In genomic region chr2:201837824-201838340, GRCh38 we compare ENCODE assay signal across 19 cellular contexts. TPM values are rescaled to one million over a fixed set of nuclear protein-coding genes. Genes with fewer than 3 reads are reported as not detected.
DNase-seq lines count a peak whose midpoint lies in the region; ATAC-seq and TF ChIP-seq lines count a peak whose summit lies in the region.
"Had no signal": no experiment of that assay in that cellular context is flagged by ENCODE, and none has a peak within 500 bp of the region (broad histone marks: within the 10 kb centered on the region; RNA-seq: fewer than 3 reads in every experiment).

No MANE protein-coding gene starts in this region.

- H3K9me3 ChIP-seq in HEK293 (ENCODE audit: control insufficient read depth, insufficient read depth, low read depth, low read length): no peaks in the 10 kb centered on the region
- no peaks in the 10 kb centered on the region for H3K9me3 ChIP-seq in smooth muscle cell (replicated peaks; ENCODE audit: low read depth)
- H3K9me3 ChIP-seq: Caco-2 had no signal

- H4K20me1 ChIP-seq in smooth muscle cell (ENCODE audit: low read depth): no peaks in the 10 kb centered on the region

- H3K27me3 ChIP-seq in smooth muscle cell (ENCODE audit: low read depth) (no peaks in the 10 kb centered on the region), H7 (ENCODE audit: control insufficient read depth, insufficient read depth, low read length) (no peaks in the 10 kb centered on the region)

- WGBS in smooth muscle cell (ENCODE audit: low lambda C conversion rate): 18% methylated on average over 3 of the region's 3 CpGs

- CTCF ChIA-PET in HEK293 (lab: Yijun Ruan, JAX): interaction anchor here (0.7 to 1.2 kb wide), 3 partner anchors 9 to 53 kb away, joined by 5 to 6 read pairs (median 5); no protein-coding TSS in a partner anchor

- peak; percentile 75 for ATAC-seq in activated T-helper 17 cell treated with anti-CD3 and anti-CD28 coated beads, Interleukin-2, amount 50 U/mL, for 72 hours (replicated peaks)
- ATAC-seq in HG03457 (IDR thresholded peaks at IDR 0.05; ENCODE audit: unreplicated experiment): no peak

- H3K79me2 ChIP-seq in smooth muscle cell (ENCODE audit: low read depth): no peaks in the 10 kb centered on the region

- no peaks in the 10 kb centered on the region for H3K4me1 Mint-ChIP-seq in activated T-helper 17 cell treated with anti-CD3 and anti-CD28 coated beads, Interleukin-2, amount 50 U/mL, for 72 hours

- POLR2A ChIA-PET in HEK293 (lab: Yijun Ruan, JAX): no interaction called here

- H3K9ac ChIP-seq in smooth muscle cell (ENCODE audit: low read depth): peak overlapping the region; percentile 0

- H2AFZ ChIP-seq in smooth muscle cell (ENCODE audit: low read depth): peak overlapping the region; percentile 53
- H2AFZ ChIP-seq: PC-9 had no signal

- H3K9me3 Mint-ChIP-seq in activated T-helper 17 cell treated with anti-CD3 and anti-CD28 coated beads, Interleukin-2, amount 50 U/mL, for 72 hours: peaks cover 6% of the 10 kb centered on the region

- no peaks in the 10 kb centered on the region for H3K36me3 Mint-ChIP-seq in activated T-helper 17 cell treated with anti-CD3 and anti-CD28 coated beads, Interleukin-2, amount 50 U/mL, for 72 hours (ENCODE audit: low read depth)

- H3K4me3 ChIP-seq in HEK293 (ENCODE audit: low read depth, low read length) (no peak overlapping the region), smooth muscle cell (no peak overlapping the region), H7 (ENCODE audit: insufficient read depth, low read depth, low read length) (no peak overlapping the region)
- H3K4me3 ChIP-seq: PC-9 had no signal

- H3F3A ChIP-seq in smooth muscle cell (ENCODE audit: low read depth): no peaks in the 10 kb centered on the region

- no peak overlapping the region for H3K27ac Mint-ChIP-seq in activated T-helper 17 cell treated with anti-CD3 and anti-CD28 coated beads, Interleukin-2, amount 50 U/mL, for 72 hours
- H3K27ac Mint-ChIP-seq: CD4-positive, alpha-beta T cell had no signal

- H3K4me3 Mint-ChIP-seq in activated T-helper 17 cell treated with anti-CD3 and anti-CD28 coated beads, Interleukin-2, amount 50 U/mL, for 72 hours: no peak overlapping the region
- H3K4me3 Mint-ChIP-seq: CD4-positive, alpha-beta T cell had no signal

- no peak overlapping the region for H3K27ac ChIP-seq in HEK293 (ENCODE audit: extremely low read depth, low read depth, low read length)
- no peak overlapping the region for H3K27ac ChIP-seq in smooth muscle cell (ENCODE audit: low read depth)
- H3K27ac ChIP-seq: PC-9, RWPE1 had no signal

- H3K27me3 Mint-ChIP-seq in activated T-helper 17 cell treated with anti-CD3 and anti-CD28 coated beads, Interleukin-2, amount 50 U/mL, for 72 hours: peaks cover 12% of the 10 kb centered on the region

- peak; percentile 26 for DNase-seq in activated CD4-positive, alpha-beta T cell treated with anti-CD3 and anti-CD28 coated beads for 48 hours
- no peak for DNase-seq in activated CD4-positive, alpha-beta T cell treated with anti-CD3 and anti-CD28 coated beads, Interleukin-2, amount 50 U/mL, for 1 hour
- DNase-seq in smooth muscle cell (lab: John Stamatoyannopoulos, UW; ENCODE audit: unreplicated experiment): no peak
- DNase-seq in H7: no peak
- DNase-seq: Caco-2; CD4-positive, alpha-beta T cell; GF-D8; GOT3; MV-4-11; NCI-H1694 treated with DMSO at 0.1 percent for 48 hours; NCI-H2107; NCI-H2227 treated with DMSO at 0.1 percent for 48 hours; NCI-H510A treated with DMSO at 0.1 percent for 48 hours; PC-9; SIG-M5 had no signal

- TF ChIP-seq CTCF in HEK293 (tag by site-specific recombination; IDR thresholded peaks at IDR 0.05) (no peak), smooth muscle cell (IDR thresholded peaks at IDR 0.05; ENCODE audit: borderline replicate concordance, insufficient read depth, poor library complexity, severe bottlenecking) (no peak)

- no peaks in the 10 kb centered on the region for H3K4me1 ChIP-seq in HEK293 (ENCODE audit: control insufficient read depth, insufficient read depth, low read length)
- peaks cover 25% of the 10 kb centered on the region for H3K4me1 ChIP-seq in smooth muscle cell (ENCODE audit: low read depth)
- H3K4me1 ChIP-seq: Caco-2 had no signal

- peak overlapping the region; percentile 53 for H3K4me2 ChIP-seq in smooth muscle cell
- H3K4me2 ChIP-seq: PC-9 had no signal

- H3K36me3 ChIP-seq in HEK293 (ENCODE audit: control insufficient read depth in 2 of 2, insufficient read depth in 1 of 2, low read length in 2 of 2): no peaks in the 10 kb centered on the region
- no peaks in the 10 kb centered on the region for H3K36me3 ChIP-seq in smooth muscle cell (ENCODE audit: low read depth)
- no peaks in the 10 kb centered on the region for H3K36me3 ChIP-seq in H7 (replicated peaks; ENCODE audit: control insufficient read depth, insufficient read depth, low read length)

TF ChIP-seq in HEK293, 187 proteins besides CTCF, POLR2A, EP300 and RAD21:
- TF ChIP-seq GLIS1 (tag by site-specific recombination; IDR thresholded peaks at IDR 0.05) (peak; percentile 83), KLF1 (tag by site-specific recombination; IDR thresholded peaks at IDR 0.05) (no peak), ZNF155 (tag by site-specific recombination; IDR thresholded peaks at IDR 0.05) (no peak), ZNF341 (tag by site-specific recombination; IDR thresholded peaks at IDR 0.05; ENCODE audit: low read depth) (no peak), ZNF148 (tag by site-specific recombination; IDR thresholded peaks at IDR 0.05; ENCODE audit: borderline replicate concordance) (no peak), ZNF792 (tag by site-specific recombination; IDR thresholded peaks at IDR 0.05) (no peak), ZNF664 (tag by site-specific recombination; IDR thresholded peaks at IDR 0.05) (no peak), TCF7L2 (IDR thresholded peaks at IDR 0.05; ENCODE audit: borderline replicate concordance, low read depth, low read length) (peak; percentile 64; the same call in 1 of the 2 replicates), ZNF624 (tag by site-specific recombination; IDR thresholded peaks at IDR 0.05) (no peak)

RNA-seq across cellular contexts. Expression of gene CDK15, which starts 31.5 kb away (rescaled TPM):
- total RNA-seq in activated T-helper 17 cell treated with anti-CD3 and anti-CD28 coated beads, Interleukin-2, amount 50 U/mL, for 72 hours: not detected
- total RNA-seq in smooth muscle cell: 0.40 and 2.2 TPM in 2 replicates
- polyA plus RNA-seq in smooth muscle cell: 0.93 and 1.8 TPM in 2 replicates
- total RNA-seq in H7 (2014; rRNA removed; shearing (Covaris generic)): not detected in 2 replicates
- total RNA-seq: Caco-2; CD4-positive, alpha-beta T cell; PC-9 had no signal

RNA-seq across cellular contexts. Expression of gene ALS2, which starts 57.1 kb away (rescaled TPM):
- 1 to 10 TPM; 6.3 to 8.9 TPM for total RNA-seq in activated T-helper 17 cell treated with anti-CD3 and anti-CD28 coated beads, Interleukin-2, amount 50 U/mL, for 72 hours
- 22.7 and 24.4 TPM in 2 replicates for total RNA-seq in smooth muscle cell
- polyA plus RNA-seq in smooth muscle cell: 9.5 and 11.0 TPM in 2 replicates
- total RNA-seq in H7 (2014; rRNA removed; shearing (Covaris generic)): 23.6 and 23.9 TPM in 2 replicates
